8 cellular contexts compared by ENCODE assay signal in the genomic region with DNA sequence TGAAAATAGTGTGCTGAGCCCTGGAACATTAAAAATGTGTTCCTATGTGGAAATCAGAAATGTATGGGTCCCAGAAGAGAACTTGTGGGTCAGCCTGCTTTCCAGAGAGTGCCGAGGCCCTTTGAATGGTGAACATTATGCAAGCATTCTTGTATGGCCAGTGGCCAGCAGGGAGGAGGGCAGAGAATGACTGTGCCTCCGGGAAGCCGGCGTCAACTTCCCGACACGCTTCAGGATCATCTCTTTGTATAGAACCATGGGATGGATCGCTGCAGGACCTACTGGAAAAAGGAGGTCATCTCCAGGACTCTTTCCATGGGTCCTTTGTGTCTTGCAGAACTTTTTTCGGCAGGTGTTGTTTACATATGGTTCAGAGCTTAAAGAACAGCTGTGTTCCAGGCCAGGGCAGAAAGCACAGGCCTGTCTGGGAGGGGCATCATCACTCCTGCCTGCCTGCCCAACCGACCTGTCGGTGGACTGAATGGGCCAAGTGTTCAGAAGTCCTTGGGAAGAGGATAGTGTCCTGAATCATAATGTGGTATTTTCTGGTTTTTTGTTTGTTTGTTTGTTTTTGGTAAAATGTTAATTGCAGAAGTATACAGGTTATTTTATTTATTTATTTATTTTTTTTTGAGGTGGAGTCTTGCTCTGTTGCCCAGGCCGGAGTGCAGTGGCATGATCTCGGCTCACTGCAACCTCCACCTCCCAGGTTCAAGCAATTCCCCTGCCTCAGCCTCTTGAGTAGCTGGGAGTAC. TPM values are rescaled to one million over a fixed set of nuclear protein-coding genes. Genes with fewer than 3 reads are reported as not detected.
DNase-seq lines count a peak whose midpoint lies in the region; ATAC-seq and TF ChIP-seq lines count a peak whose summit lies in the region.

No MANE protein-coding gene starts in this region.

- WGBS in sigmoid colon, 2 donors: 19 to 46% methylated on average over 12 of the region's 12 CpGs

- no peak for DNase-seq in CD8-positive, alpha-beta memory T cell
- DNase-seq in NCI-H2171 (lab: John Stamatoyannopoulos, UW) (peak; percentile 21), brain microvascular endothelial cell (peak; percentile 83), sigmoid colon (peak; percentile 96), NCI-H748 (lab: John Stamatoyannopoulos, UW; ENCODE audit: unreplicated experiment) (no peak), iPS-NIHi7 (ENCODE audit: extremely low spot score) (no peak)

- no peak overlapping the region for H3K4me3 ChIP-seq in CD8-positive, alpha-beta memory T cell (ENCODE audit: low read length)
- H3K4me3 ChIP-seq in brain microvascular endothelial cell (ENCODE audit: low read depth, low read length): no peak overlapping the region
- peak overlapping the region; percentile 37; the same call in 1 of the 2 replicates for H3K4me3 ChIP-seq in iPS-20b (ENCODE audit: low read length)
- peak overlapping the region in 3 of 4 donors; percentile 10 to 34 (median 18) for H3K4me3 ChIP-seq in sigmoid colon

- peaks cover 92% of the 10 kb centered on the region for H3K4me1 ChIP-seq in CD8-positive, alpha-beta memory T cell (ENCODE audit: insufficient read depth, low read length)
- H3K4me1 ChIP-seq in iPS-20b (ENCODE audit: insufficient read depth, low read length) (peaks cover 62% of the 10 kb centered on the region), sigmoid colon (peaks cover 0 to 100% (median 99%) of the 10 kb centered on the region in 4 donors)

- CTCF ChIA-PET in CD8-positive, alpha-beta memory T cell (lab: Charles Lee): no interaction called here

- no peak for ATAC-seq in GM21381 (IDR thresholded peaks at IDR 0.05; ENCODE audit: unreplicated experiment)

- POLR2A ChIA-PET in CD8-positive, alpha-beta memory T cell (lab: Charles Lee): no interaction called here

- H3K36me3 ChIP-seq in CD8-positive, alpha-beta memory T cell (ENCODE audit: insufficient read depth, low read length): no peaks in the 10 kb centered on the region
- H3K36me3 ChIP-seq in brain microvascular endothelial cell (replicated peaks) (no peaks in the 10 kb centered on the region), iPS-20b (ENCODE audit: insufficient read depth, low read depth, low read length) (peaks cover 8% of the 10 kb centered on the region), sigmoid colon (no peaks in the 10 kb centered on the region)

- no peaks in the 10 kb centered on the region for H3K27me3 ChIP-seq in CD8-positive, alpha-beta memory T cell (ENCODE audit: insufficient read depth, low read length, poor library complexity, severe bottlenecking)
- H3K27me3 ChIP-seq in brain microvascular endothelial cell (replicated peaks) (no peaks in the 10 kb centered on the region), iPS-20b (ENCODE audit: insufficient read depth, low read length) (no peaks in the 10 kb centered on the region), sigmoid colon (no peaks in the 10 kb centered on the region)

- H3K9me3 Mint-ChIP-seq in CD8-positive, alpha-beta memory T cell: no peaks in the 10 kb centered on the region

- no peak for TF ChIP-seq CTCF in brain microvascular endothelial cell (IDR thresholded peaks at IDR 0.05; ENCODE audit: low read depth, low read length, missing control alignments)
- no peak for TF ChIP-seq CTCF in sigmoid colon (IDR thresholded peaks at IDR 0.05)

- intact Hi-C loops in sigmoid colon (cut with DNase I): loop anchor here (1.0 to 5.0 kb wide), 2 partner anchors 9 to 99 kb away; a partner anchor contains a TSS

- peak overlapping the region in 6 of 7 donors; percentile 9 to 76 (median 42) for H3K4me3 Mint-ChIP-seq in CD8-positive, alpha-beta memory T cell

- H3K27ac Mint-ChIP-seq in CD8-positive, alpha-beta memory T cell: peak overlapping the region in 6 of 8 donors; percentile 47 to 84 (median 52)

- H3K9ac ChIP-seq in iPS-20b (ENCODE audit: low read depth, low read length): peak overlapping the region; percentile 43; the same call in 1 of the 2 replicates

- no peak overlapping the region for H3K27ac ChIP-seq in CD8-positive, alpha-beta memory T cell (ENCODE audit: low read depth, low read length)
- H3K27ac ChIP-seq in brain microvascular endothelial cell (peak overlapping the region; percentile 59), iPS-20b (ENCODE audit: low read length) (peak overlapping the region; percentile 64), sigmoid colon (peak overlapping the region; percentile 74 to 97 (median 96))

- H3K36me3 Mint-ChIP-seq in CD8-positive, alpha-beta memory T cell: peaks cover 0 to 17% (median 0%) of the 10 kb centered on the region in 3 donors

- in situ Hi-C loops in brain microvascular endothelial cell (cut with HindIII; ENCODE audit: low pct_ligation_motif_present, low sequenced_read_pairs): no loop called here

- peak in 2 of 4 donors; percentile 82 for TF ChIP-seq EP300 in sigmoid colon (IDR thresholded peaks at IDR 0.05)

- TF ChIP-seq POLR2A in sigmoid colon (IDR thresholded peaks at IDR 0.05): no peak

- peaks cover 79 to 89% (median 89%) of the 10 kb centered on the region in 3 donors for H3K4me1 Mint-ChIP-seq in CD8-positive, alpha-beta memory T cell

- no peaks in the 10 kb centered on the region for H3K27me3 Mint-ChIP-seq in CD8-positive, alpha-beta memory T cell

- H3K9me3 ChIP-seq in CD8-positive, alpha-beta memory T cell (ENCODE audit: low read length): no peaks in the 10 kb centered on the region
- H3K9me3 ChIP-seq in iPS-20b (ENCODE audit: insufficient read depth, low read depth, low read length): no peaks in the 10 kb centered on the region
- H3K9me3 ChIP-seq in sigmoid colon: no peaks in the 10 kb centered on the region

RNA-seq across cellular contexts. Expression of a gene that starts 9.0 kb away (rescaled TPM):
- 100 to 1,000 TPM; 146 TPM for total RNA-seq in CD8-positive, alpha-beta memory T cell
- polyA plus RNA-seq in CD8-positive, alpha-beta memory T cell: 42.1 TPM
- total RNA-seq in sigmoid colon: 10 to 100 TPM; 62.7 to 98.6 (median 78.9) TPM
- polyA plus RNA-seq in sigmoid colon: 10 to 100 TPM; 10.8 to 85.0 (median 13.2) TPM

Comparison
In these comparisons a context has a peak if more than half of its experiments do, and no peak if none do; other contexts are left out.
1. DNase-seq: peak in NCI-H2171 (single experiment), brain microvascular endothelial cell (single experiment) and sigmoid colon (single experiment); none in CD8-positive, alpha-beta memory T cell (0 of 5), NCI-H748 (single experiment) and iPS-NIHi7 (single experiment).
2. H3K4me3 ChIP-seq: peak in iPS-20b (single experiment) and sigmoid colon (3 of 4); none in CD8-positive, alpha-beta memory T cell (single experiment) and brain microvascular endothelial cell (single experiment).